In the genomic region with DNA sequence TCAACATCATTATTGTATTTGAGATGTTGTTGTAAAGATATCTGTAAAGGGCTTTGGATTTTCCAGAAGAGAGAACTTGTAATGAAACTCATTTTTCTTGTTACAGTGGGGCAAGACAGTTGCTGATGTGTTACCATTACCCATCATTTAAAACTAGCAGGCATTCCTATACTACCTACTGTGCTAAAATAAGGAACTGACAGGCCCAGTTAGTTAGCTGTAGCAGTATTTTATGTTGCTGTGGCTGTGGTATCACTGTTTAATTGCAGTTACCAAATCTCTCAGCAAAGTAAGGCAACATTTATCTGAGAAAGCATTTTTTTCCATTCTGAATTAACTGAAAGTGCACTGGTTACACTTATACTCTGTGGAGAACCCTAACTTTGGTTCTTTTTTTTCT, we compare ENCODE assay signal across 1 cellular context.
TF ChIP-seq lines count a peak whose summit lies in the region.

No MANE protein-coding gene starts in this region.

TF ChIP-seq in GM23338, 12 proteins besides CTCF, POLR2A, EP300 and RAD21 (continued from another document):
- TF ChIP-seq, protein P1, sequence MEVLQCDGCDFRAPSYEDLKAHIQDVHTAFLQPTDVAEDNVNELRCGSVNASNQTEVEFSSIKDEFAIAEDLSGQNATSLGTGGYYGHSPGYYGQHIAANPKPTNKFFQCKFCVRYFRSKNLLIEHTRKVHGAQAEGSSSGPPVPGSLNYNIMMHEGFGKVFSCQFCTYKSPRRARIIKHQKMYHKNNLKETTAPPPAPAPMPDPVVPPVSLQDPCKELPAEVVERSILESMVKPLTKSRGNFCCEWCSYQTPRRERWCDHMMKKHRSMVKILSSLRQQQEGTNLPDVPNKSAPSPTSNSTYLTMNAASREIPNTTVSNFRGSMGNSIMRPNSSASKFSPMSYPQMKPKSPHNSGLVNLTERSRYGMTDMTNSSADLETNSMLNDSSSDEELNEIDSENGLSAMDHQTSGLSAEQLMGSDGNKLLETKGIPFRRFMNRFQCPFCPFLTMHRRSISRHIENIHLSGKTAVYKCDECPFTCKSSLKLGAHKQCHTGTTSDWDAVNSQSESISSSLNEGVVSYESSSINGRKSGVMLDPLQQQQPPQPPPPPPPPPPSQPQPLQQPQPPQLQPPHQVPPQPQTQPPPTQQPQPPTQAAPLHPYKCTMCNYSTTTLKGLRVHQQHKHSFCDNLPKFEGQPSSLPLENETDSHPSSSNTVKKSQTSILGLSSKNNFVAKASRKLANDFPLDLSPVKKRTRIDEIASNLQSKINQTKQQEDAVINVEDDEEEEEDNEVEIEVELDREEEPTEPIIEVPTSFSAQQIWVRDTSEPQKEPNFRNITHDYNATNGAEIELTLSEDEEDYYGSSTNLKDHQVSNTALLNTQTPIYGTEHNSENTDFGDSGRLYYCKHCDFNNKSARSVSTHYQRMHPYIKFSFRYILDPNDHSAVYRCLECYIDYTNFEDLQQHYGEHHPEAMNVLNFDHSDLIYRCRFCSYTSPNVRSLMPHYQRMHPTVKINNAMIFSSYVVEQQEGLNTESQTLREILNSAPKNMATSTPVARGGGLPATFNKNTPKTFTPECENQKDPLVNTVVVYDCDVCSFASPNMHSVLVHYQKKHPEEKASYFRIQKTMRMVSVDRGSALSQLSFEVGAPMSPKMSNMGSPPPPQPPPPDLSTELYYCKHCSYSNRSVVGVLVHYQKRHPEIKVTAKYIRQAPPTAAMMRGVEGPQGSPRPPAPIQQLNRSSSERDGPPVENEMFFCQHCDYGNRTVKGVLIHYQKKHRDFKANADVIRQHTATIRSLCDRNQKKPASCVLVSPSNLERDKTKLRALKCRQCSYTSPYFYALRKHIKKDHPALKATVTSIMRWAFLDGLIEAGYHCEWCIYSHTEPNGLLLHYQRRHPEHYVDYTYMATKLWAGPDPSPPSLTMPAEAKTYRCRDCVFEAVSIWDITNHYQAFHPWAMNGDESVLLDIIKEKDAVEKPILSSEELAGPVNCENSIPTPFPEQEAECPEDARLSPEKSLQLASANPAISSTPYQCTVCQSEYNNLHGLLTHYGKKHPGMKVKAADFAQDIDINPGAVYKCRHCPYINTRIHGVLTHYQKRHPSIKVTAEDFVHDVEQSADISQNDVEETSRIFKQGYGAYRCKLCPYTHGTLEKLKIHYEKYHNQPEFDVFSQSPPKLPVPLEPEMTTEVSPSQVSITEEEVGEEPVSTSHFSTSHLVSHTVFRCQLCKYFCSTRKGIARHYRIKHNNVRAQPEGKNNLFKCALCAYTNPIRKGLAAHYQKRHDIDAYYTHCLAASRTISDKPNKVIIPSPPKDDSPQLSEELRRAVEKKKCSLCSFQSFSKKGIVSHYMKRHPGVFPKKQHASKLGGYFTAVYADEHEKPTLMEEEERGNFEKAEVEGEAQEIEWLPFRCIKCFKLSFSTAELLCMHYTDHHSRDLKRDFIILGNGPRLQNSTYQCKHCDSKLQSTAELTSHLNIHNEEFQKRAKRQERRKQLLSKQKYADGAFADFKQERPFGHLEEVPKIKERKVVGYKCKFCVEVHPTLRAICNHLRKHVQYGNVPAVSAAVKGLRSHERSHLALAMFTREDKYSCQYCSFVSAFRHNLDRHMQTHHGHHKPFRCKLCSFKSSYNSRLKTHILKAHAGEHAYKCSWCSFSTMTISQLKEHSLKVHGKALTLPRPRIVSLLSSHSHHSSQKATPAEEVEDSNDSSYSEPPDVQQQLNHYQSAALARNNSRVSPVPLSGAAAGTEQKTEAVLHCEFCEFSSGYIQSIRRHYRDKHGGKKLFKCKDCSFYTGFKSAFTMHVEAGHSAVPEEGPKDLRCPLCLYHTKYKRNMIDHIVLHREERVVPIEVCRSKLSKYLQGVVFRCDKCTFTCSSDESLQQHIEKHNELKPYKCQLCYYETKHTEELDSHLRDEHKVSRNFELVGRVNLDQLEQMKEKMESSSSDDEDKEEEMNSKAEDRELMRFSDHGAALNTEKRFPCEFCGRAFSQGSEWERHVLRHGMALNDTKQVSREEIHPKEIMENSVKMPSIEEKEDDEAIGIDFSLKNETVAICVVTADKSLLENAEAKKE (CRISPR knock-in tag; IDR thresholded peaks at IDR 0.05) = no peak
- TF ChIP-seq EZH2 (IDR thresholded peaks at IDR 0.05; ENCODE audit: low read depth, unreplicated experiment) (no peak), POLR2AphosphoS5 (IDR thresholded peaks at IDR 0.05; ENCODE audit: low read depth) (no peak), ZNF114 (CRISPR knock-in tag; IDR thresholded peaks at IDR 0.05) (no peak), ZNF331 (CRISPR knock-in tag; IDR thresholded peaks at IDR 0.05; ENCODE audit: low read depth) (no peak), EZH2phosphoT487 (IDR thresholded peaks at IDR 0.05; ENCODE audit: unreplicated experiment) (no peak), JUNB (IDR thresholded peaks at IDR 0.05; ENCODE audit: unreplicated experiment) (no peak), NANOG (IDR thresholded peaks at IDR 0.05; ENCODE audit: borderline replicate concordance) (no peak), CREB1 (CRISPR knock-in tag; IDR thresholded peaks at IDR 0.05; ENCODE audit: low read depth) (no peak)
- TF ChIP-seq, protein P2, sequence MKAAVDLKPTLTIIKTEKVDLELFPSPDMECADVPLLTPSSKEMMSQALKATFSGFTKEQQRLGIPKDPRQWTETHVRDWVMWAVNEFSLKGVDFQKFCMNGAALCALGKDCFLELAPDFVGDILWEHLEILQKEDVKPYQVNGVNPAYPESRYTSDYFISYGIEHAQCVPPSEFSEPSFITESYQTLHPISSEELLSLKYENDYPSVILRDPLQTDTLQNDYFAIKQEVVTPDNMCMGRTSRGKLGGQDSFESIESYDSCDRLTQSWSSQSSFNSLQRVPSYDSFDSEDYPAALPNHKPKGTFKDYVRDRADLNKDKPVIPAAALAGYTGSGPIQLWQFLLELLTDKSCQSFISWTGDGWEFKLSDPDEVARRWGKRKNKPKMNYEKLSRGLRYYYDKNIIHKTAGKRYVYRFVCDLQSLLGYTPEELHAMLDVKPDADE (IDR thresholded peaks at IDR 0.05) = no peak
